Comparison of ENCODE assay signal across 1 cellular context in the genomic region with DNA sequence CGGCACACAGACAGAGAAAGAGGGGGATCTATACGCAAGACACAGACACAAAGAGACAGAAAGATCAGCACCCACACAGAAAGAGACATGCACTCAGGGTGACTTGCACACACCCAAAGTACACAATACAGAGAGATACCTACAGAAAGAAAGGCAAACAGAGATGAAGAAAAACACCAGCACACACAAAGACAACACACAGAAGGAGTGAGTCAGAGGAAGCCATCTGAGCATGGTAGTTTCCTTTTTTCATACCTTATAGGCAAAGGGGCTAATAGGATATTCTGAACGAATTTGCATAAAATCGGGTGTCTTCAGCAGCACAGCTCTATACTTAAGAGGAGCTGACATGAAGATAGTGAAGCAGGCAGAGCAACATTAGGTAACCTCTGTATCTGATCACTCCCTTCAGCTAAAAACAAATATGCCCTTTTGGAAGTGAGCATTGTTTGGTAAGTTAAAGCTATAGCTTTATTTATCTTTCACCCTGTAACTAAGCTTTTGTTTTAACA.
TF ChIP-seq lines count a peak whose summit lies in the region.

No MANE protein-coding gene starts in this region.

TF ChIP-seq in HepG2, 621 proteins besides CTCF, POLR2A, EP300 and RAD21 (continued from another document and continues in another):
- no peak for TF ChIP-seq ZSCAN22 (CRISPR knock-in tag; IDR thresholded peaks at IDR 0.05)
- TF ChIP-seq, protein P1, sequence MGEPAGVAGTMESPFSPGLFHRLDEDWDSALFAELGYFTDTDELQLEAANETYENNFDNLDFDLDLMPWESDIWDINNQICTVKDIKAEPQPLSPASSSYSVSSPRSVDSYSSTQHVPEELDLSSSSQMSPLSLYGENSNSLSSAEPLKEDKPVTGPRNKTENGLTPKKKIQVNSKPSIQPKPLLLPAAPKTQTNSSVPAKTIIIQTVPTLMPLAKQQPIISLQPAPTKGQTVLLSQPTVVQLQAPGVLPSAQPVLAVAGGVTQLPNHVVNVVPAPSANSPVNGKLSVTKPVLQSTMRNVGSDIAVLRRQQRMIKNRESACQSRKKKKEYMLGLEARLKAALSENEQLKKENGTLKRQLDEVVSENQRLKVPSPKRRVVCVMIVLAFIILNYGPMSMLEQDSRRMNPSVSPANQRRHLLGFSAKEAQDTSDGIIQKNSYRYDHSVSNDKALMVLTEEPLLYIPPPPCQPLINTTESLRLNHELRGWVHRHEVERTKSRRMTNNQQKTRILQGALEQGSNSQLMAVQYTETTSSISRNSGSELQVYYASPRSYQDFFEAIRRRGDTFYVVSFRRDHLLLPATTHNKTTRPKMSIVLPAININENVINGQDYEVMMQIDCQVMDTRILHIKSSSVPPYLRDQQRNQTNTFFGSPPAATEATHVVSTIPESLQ (CRISPR knock-in tag; conservative IDR thresholded peaks at IDR 0.05) = no peak
- TF ChIP-seq ZBTB21 (CRISPR knock-in tag; IDR thresholded peaks at IDR 0.05) = no peak
- TF ChIP-seq ZFP36L1 (CRISPR knock-in tag; IDR thresholded peaks at IDR 0.05) = no peak
- TF ChIP-seq, protein P2, sequence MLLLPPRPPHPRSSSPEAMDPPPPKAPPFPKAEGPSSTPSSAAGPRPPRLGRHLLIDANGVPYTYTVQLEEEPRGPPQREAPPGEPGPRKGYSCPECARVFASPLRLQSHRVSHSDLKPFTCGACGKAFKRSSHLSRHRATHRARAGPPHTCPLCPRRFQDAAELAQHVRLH (CRISPR knock-in tag; IDR thresholded peaks at IDR 0.05; ENCODE audit: borderline replicate concordance, low read depth) = no peak
- TF ChIP-seq, protein P3, sequence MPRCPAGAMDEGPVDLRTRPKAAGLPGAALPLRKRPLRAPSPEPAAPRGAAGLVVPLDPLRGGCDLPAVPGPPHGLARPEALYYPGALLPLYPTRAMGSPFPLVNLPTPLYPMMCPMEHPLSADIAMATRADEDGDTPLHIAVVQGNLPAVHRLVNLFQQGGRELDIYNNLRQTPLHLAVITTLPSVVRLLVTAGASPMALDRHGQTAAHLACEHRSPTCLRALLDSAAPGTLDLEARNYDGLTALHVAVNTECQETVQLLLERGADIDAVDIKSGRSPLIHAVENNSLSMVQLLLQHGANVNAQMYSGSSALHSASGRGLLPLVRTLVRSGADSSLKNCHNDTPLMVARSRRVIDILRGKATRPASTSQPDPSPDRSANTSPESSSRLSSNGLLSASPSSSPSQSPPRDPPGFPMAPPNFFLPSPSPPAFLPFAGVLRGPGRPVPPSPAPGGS (CRISPR knock-in tag; IDR thresholded peaks at IDR 0.05) = no peak
- TF ChIP-seq ZNF644 (CRISPR knock-in tag; IDR thresholded peaks at IDR 0.05; ENCODE audit: low read depth) = no peak
- no peak for TF ChIP-seq CEBPB (IDR thresholded peaks at IDR 0.05; ENCODE audit: borderline replicate concordance, low read depth, low read length)
- no peak for TF ChIP-seq ZNF33A (CRISPR knock-in tag; IDR thresholded peaks at IDR 0.05; ENCODE audit: borderline replicate concordance)
- TF ChIP-seq CCAR2 (optimal IDR thresholded peaks at IDR 0.05; ENCODE audit: low read depth, low read length) = no peak
- TF ChIP-seq, protein P4, sequence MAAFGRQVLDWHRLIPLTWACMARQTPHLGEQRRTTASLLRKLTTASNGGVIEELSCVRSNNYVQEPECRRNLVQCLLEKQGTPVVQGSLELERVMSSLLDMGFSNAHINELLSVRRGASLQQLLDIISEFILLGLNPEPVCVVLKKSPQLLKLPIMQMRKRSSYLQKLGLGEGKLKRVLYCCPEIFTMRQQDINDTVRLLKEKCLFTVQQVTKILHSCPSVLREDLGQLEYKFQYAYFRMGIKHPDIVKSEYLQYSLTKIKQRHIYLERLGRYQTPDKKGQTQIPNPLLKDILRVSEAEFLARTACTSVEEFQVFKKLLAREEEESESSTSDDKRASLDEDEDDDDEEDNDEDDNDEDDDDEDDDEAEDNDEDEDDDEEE (CRISPR knock-in tag; IDR thresholded peaks at IDR 0.05) = no peak
- no peak for TF ChIP-seq PAWR (CRISPR knock-in tag; IDR thresholded peaks at IDR 0.05; ENCODE audit: borderline replicate concordance)
- TF ChIP-seq, protein P5, sequence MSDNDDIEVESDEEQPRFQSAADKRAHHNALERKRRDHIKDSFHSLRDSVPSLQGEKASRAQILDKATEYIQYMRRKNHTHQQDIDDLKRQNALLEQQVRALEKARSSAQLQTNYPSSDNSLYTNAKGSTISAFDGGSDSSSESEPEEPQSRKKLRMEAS (IDR thresholded peaks at IDR 0.05) = no peak
- no peak for TF ChIP-seq MYNN (CRISPR knock-in tag; IDR thresholded peaks at IDR 0.05; ENCODE audit: low read depth)
- no peak for TF ChIP-seq ARID2 (CRISPR knock-in tag; IDR thresholded peaks at IDR 0.05; ENCODE audit: borderline replicate concordance)
- TF ChIP-seq KAT7 (CRISPR knock-in tag; IDR thresholded peaks at IDR 0.05; ENCODE audit: borderline replicate concordance) = no peak
- TF ChIP-seq SP1 (IDR thresholded peaks at IDR 0.05) = no peak
- TF ChIP-seq SP1 (CRISPR knock-in tag; IDR thresholded peaks at IDR 0.05) = no peak
- no peak for TF ChIP-seq GTF3A (CRISPR knock-in tag; conservative IDR thresholded peaks at IDR 0.05)
- TF ChIP-seq, protein P6, sequence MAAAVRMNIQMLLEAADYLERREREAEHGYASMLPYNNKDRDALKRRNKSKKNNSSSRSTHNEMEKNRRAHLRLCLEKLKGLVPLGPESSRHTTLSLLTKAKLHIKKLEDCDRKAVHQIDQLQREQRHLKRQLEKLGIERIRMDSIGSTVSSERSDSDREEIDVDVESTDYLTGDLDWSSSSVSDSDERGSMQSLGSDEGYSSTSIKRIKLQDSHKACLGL (CRISPR knock-in tag; IDR thresholded peaks at IDR 0.05) = no peak
- no peak for TF ChIP-seq CCDC6 (CRISPR knock-in tag; IDR thresholded peaks at IDR 0.05)
- TF ChIP-seq ZNF335 (CRISPR knock-in tag; IDR thresholded peaks at IDR 0.05) = no peak
- TF ChIP-seq MAFG (CRISPR knock-in tag; IDR thresholded peaks at IDR 0.05) = no peak
- TF ChIP-seq FOXK1 (CRISPR knock-in tag; IDR thresholded peaks at IDR 0.05; ENCODE audit: borderline replicate concordance, low read depth) = peak; percentile 55; the same call in 1 of the 2 replicates
- no peak for TF ChIP-seq TSC22D2 (CRISPR knock-in tag; IDR thresholded peaks at IDR 0.05; ENCODE audit: borderline replicate concordance)
- TF ChIP-seq SUZ12 (IDR thresholded peaks at IDR 0.05; ENCODE audit: low read depth, low read length) = no peak
- no peak for TF ChIP-seq ZNF17 (CRISPR knock-in tag; IDR thresholded peaks at IDR 0.05)
- TF ChIP-seq, protein P7, sequence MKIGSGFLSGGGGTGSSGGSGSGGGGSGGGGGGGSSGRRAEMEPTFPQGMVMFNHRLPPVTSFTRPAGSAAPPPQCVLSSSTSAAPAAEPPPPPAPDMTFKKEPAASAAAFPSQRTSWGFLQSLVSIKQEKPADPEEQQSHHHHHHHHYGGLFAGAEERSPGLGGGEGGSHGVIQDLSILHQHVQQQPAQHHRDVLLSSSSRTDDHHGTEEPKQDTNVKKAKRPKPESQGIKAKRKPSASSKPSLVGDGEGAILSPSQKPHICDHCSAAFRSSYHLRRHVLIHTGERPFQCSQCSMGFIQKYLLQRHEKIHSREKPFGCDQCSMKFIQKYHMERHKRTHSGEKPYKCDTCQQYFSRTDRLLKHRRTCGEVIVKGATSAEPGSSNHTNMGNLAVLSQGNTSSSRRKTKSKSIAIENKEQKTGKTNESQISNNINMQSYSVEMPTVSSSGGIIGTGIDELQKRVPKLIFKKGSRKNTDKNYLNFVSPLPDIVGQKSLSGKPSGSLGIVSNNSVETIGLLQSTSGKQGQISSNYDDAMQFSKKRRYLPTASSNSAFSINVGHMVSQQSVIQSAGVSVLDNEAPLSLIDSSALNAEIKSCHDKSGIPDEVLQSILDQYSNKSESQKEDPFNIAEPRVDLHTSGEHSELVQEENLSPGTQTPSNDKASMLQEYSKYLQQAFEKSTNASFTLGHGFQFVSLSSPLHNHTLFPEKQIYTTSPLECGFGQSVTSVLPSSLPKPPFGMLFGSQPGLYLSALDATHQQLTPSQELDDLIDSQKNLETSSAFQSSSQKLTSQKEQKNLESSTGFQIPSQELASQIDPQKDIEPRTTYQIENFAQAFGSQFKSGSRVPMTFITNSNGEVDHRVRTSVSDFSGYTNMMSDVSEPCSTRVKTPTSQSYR (CRISPR knock-in tag; IDR thresholded peaks at IDR 0.05; ENCODE audit: borderline replicate concordance) = no peak
- no peak for TF ChIP-seq MEIS2 (CRISPR knock-in tag; IDR thresholded peaks at IDR 0.05)
- TF ChIP-seq MAZ (IDR thresholded peaks at IDR 0.05; ENCODE audit: borderline replicate concordance, low read depth, low read length) = no peak
- no peak for TF ChIP-seq MAZ (CRISPR knock-in tag; IDR thresholded peaks at IDR 0.05; ENCODE audit: low read depth)
- no peak for TF ChIP-seq RNF2 (conservative IDR thresholded peaks at IDR 0.05; ENCODE audit: low read depth)
- TF ChIP-seq, protein P8, sequence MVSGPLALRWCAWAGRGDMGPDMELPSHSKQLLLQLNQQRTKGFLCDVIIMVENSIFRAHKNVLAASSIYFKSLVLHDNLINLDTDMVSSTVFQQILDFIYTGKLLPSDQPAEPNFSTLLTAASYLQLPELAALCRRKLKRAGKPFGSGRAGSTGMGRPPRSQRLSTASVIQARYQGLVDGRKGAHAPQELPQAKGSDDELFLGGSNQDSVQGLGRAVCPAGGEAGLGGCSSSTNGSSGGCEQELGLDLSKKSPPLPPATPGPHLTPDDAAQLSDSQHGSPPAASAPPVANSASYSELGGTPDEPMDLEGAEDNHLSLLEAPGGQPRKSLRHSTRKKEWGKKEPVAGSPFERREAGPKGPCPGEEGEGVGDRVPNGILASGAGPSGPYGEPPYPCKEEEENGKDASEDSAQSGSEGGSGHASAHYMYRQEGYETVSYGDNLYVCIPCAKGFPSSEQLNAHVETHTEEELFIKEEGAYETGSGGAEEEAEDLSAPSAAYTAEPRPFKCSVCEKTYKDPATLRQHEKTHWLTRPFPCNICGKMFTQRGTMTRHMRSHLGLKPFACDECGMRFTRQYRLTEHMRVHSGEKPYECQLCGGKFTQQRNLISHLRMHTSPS (CRISPR knock-in tag; IDR thresholded peaks at IDR 0.05; ENCODE audit: low read depth) = no peak
- TF ChIP-seq ZSCAN21 (CRISPR knock-in tag; IDR thresholded peaks at IDR 0.05; ENCODE audit: borderline replicate concordance) = no peak
- TF ChIP-seq IKZF1 (IDR thresholded peaks at IDR 0.05) = no peak
- TF ChIP-seq GLI4 (CRISPR knock-in tag; IDR thresholded peaks at IDR 0.05; ENCODE audit: borderline replicate concordance) = no peak
- no peak for TF ChIP-seq ZNF329 (CRISPR knock-in tag; IDR thresholded peaks at IDR 0.05; ENCODE audit: low read depth)
- TF ChIP-seq, protein P9, sequence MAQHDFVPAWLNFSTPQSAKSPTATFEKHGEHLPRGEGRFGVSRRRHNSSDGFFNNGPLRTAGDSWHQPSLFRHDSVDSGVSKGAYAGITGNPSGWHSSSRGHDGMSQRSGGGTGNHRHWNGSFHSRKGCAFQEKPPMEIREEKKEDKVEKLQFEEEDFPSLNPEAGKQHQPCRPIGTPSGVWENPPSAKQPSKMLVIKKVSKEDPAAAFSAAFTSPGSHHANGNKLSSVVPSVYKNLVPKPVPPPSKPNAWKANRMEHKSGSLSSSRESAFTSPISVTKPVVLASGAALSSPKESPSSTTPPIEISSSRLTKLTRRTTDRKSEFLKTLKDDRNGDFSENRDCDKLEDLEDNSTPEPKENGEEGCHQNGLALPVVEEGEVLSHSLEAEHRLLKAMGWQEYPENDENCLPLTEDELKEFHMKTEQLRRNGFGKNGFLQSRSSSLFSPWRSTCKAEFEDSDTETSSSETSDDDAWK (CRISPR knock-in tag; IDR thresholded peaks at IDR 0.05) = no peak
- TF ChIP-seq CREM (IDR thresholded peaks at IDR 0.05) = peak; percentile 61; the same call in 1 of the 2 replicates
- TF ChIP-seq CREM (CRISPR knock-in tag; IDR thresholded peaks at IDR 0.05) = no peak
- no peak for TF ChIP-seq MTA3 (CRISPR knock-in tag; IDR thresholded peaks at IDR 0.05)
- TF ChIP-seq, protein P10, sequence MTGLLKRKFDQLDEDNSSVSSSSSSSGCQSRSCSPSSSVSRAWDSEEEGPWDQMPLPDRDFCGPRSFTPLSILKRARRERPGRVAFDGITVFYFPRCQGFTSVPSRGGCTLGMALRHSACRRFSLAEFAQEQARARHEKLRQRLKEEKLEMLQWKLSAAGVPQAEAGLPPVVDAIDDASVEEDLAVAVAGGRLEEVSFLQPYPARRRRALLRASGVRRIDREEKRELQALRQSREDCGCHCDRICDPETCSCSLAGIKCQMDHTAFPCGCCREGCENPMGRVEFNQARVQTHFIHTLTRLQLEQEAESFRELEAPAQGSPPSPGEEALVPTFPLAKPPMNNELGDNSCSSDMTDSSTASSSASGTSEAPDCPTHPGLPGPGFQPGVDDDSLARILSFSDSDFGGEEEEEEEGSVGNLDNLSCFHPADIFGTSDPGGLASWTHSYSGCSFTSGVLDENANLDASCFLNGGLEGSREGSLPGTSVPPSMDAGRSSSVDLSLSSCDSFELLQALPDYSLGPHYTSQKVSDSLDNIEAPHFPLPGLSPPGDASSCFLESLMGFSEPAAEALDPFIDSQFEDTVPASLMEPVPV (CRISPR knock-in tag; IDR thresholded peaks at IDR 0.05) = no peak
- no peak for TF ChIP-seq ZNF501 (CRISPR knock-in tag; IDR thresholded peaks at IDR 0.05)
- TF ChIP-seq HIVEP1 (CRISPR knock-in tag; IDR thresholded peaks at IDR 0.05) = no peak
- no peak; the same call in 1 of the 2 replicates for TF ChIP-seq ZNF205 (CRISPR knock-in tag; IDR thresholded peaks at IDR 0.05)
- TF ChIP-seq MEIS1 (CRISPR knock-in tag; IDR thresholded peaks at IDR 0.05; ENCODE audit: borderline replicate concordance) = no peak
- no peak for TF ChIP-seq SP5 (CRISPR knock-in tag; IDR thresholded peaks at IDR 0.05; ENCODE audit: borderline replicate concordance, low read depth)
- TF ChIP-seq RBM39 (IDR thresholded peaks at IDR 0.05; ENCODE audit: low read depth, low read length, poor library complexity, severe bottlenecking) = no peak
- no peak for TF ChIP-seq FIP1L1 (IDR thresholded peaks at IDR 0.05; ENCODE audit: borderline replicate concordance, insufficient read depth, low read depth, low read length)
- no peak for TF ChIP-seq ZEB1 (IDR thresholded peaks at IDR 0.05; ENCODE audit: insufficient replicate concordance, low read depth)
- TF ChIP-seq XRCC5 (optimal IDR thresholded peaks at IDR 0.05; ENCODE audit: low read length) = no peak
- no peak for TF ChIP-seq ZNF552 (CRISPR knock-in tag; IDR thresholded peaks at IDR 0.05; ENCODE audit: borderline replicate concordance)
- no peak for TF ChIP-seq SP140L (CRISPR knock-in tag; IDR thresholded peaks at IDR 0.05; ENCODE audit: borderline replicate concordance)
- no peak for TF ChIP-seq GABPA (IDR thresholded peaks at IDR 0.05; ENCODE audit: low read depth, low read length)
- no peak for TF ChIP-seq GABPA (CRISPR knock-in tag; IDR thresholded peaks at IDR 0.05; ENCODE audit: low read depth)
- TF ChIP-seq, protein P11, sequence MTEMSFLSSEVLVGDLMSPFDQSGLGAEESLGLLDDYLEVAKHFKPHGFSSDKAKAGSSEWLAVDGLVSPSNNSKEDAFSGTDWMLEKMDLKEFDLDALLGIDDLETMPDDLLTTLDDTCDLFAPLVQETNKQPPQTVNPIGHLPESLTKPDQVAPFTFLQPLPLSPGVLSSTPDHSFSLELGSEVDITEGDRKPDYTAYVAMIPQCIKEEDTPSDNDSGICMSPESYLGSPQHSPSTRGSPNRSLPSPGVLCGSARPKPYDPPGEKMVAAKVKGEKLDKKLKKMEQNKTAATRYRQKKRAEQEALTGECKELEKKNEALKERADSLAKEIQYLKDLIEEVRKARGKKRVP (CRISPR knock-in tag; IDR thresholded peaks at IDR 0.05) = no peak
- no peak; the same call in 1 of the 2 replicates for TF ChIP-seq JUND (CRISPR knock-in tag; IDR thresholded peaks at IDR 0.05)
- TF ChIP-seq ZNF44 (CRISPR knock-in tag; IDR thresholded peaks at IDR 0.05) = 0 out of 2 replicates have a peak, but pooled peaks have one; percentile 37
- TF ChIP-seq ZNF577 (CRISPR knock-in tag; IDR thresholded peaks at IDR 0.05; ENCODE audit: borderline replicate concordance, low read depth) = no peak
- no peak for TF ChIP-seq PAF1 (CRISPR knock-in tag; IDR thresholded peaks at IDR 0.05)
